27 cellular contexts compared by ENCODE assay signal in the genomic region with DNA sequence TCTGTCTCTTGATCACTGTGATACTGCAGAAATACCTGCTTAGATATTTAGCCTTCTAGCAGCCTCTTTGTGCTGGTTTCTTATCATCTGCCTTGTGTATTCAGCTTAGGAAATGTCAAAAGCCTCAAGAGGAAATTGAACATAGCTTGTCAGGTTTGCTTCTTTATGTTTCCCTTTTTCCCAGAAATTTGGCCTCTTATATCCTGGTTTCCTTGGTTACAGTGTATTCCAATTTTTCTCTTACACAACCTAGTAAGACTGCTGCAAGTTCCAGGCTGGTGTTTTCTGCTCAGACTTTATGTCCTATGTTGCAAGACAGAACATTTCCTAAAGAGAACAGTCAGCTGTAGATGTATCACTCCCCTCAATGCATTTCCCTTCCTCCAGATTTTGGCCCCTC.
"Had no signal": no experiment of that assay in that cellular context is flagged by ENCODE, and none has a peak within 500 bp of the region (broad histone marks: within the 10 kb centered on the region; RNA-seq: fewer than 3 reads in every experiment).

No MANE protein-coding gene starts in this region.

- H3K4me1 Mint-ChIP-seq: activated naive CD4-positive, alpha-beta T cell treated with anti-CD3 and anti-CD28 coated beads, Interleukin-2, amount 10 ng/mL, durations not matched to agents 7 days and 5 days; activated naive CD8-positive, alpha-beta T cell treated with anti-CD3 and anti-CD28 coated beads, Interleukin-2, amount 10 ng/mL, durations not matched to agents 7 days and 5 days; naive B cell; nephron progenitor cell had no signal

- ATAC-seq: gastroesophageal sphincter, left cardiac atrium, left ventricle myocardium superior had no signal

- H3K9me3 Mint-ChIP-seq: activated naive CD4-positive, alpha-beta T cell treated with anti-CD3 and anti-CD28 coated beads, Interleukin-2, amount 10 ng/mL, durations not matched to agents 7 days and 5 days; activated naive CD8-positive, alpha-beta T cell treated with anti-CD3 and anti-CD28 coated beads, Interleukin-2, amount 10 ng/mL, durations not matched to agents 7 days and 5 days; activated T-cell treated with anti-CD3 and anti-CD28 coated beads, Interleukin-2, amount 50 U/mL, for 24 hours; endodermal cell had no signal

- H3K36me3 ChIP-seq: gastroesophageal sphincter, ovary, prostate gland, sigmoid colon, spleen, transverse colon had no signal

- H3K27ac ChIP-seq: epithelial cell of prostate, gastroesophageal sphincter, ovary, prostate gland, sigmoid colon, spleen, testis, transverse colon, VCaP had no signal

- DNase-seq: activated CD4-positive, alpha-beta T cell treated with anti-CD3 and anti-CD28 coated beads for 4 hours; activated CD4-positive, alpha-beta T cell treated with anti-CD3 and anti-CD28 coated beads, Interleukin-2, amount 50 U/mL, for 4 hours; activated CD8-positive, alpha-beta memory T cell treated with anti-CD3 and anti-CD28 coated beads, Interleukin-2, amount 50 U/mL, for 4 hours; activated gamma-delta T cell; activated naive CD4-positive, alpha-beta T cell treated with anti-CD3 and anti-CD28 coated beads, Interleukin-2, amount 10 ng/mL, durations not matched to agents 7 days and 5 days; activated naive CD8-positive, alpha-beta T cell treated with anti-CD3 and anti-CD28 coated beads, Interleukin-2, amount 10 ng/mL, durations not matched to agents 7 days and 5 days; activated T-cell treated with anti-CD3 and anti-CD28 coated beads, Interleukin-2, amount 50 U/mL, for 24 hours; amniotic stem cell; central memory CD4-positive, alpha-beta T cell; endodermal cell; hippocampal formation; left cardiac atrium; left ventricle myocardium superior; naive B cell; nephron progenitor cell; ovary; sigmoid colon; spleen; stimulated activated naive CD4-positive, alpha-beta T cell; T-helper 9 cell; testis; transverse colon had no signal

- H3K4me1 ChIP-seq: gastroesophageal sphincter, prostate gland, sigmoid colon, spleen, testis, transverse colon had no signal

- H3K27ac Mint-ChIP-seq: activated naive CD4-positive, alpha-beta T cell treated with anti-CD3 and anti-CD28 coated beads, Interleukin-2, amount 10 ng/mL, durations not matched to agents 7 days and 5 days; activated naive CD8-positive, alpha-beta T cell treated with anti-CD3 and anti-CD28 coated beads, Interleukin-2, amount 10 ng/mL, durations not matched to agents 7 days and 5 days; activated T-cell treated with anti-CD3 and anti-CD28 coated beads, Interleukin-2, amount 50 U/mL, for 24 hours; endodermal cell; mesothelial cell of epicardium; naive B cell; nephron progenitor cell had no signal

- H3K27me3 ChIP-seq: ovary, sigmoid colon, testis had no signal

- H3K4me3 ChIP-seq: gastroesophageal sphincter, ovary, prostate gland, sigmoid colon, spleen, testis, transverse colon had no signal

- H3K4me3 Mint-ChIP-seq: activated naive CD4-positive, alpha-beta T cell treated with anti-CD3 and anti-CD28 coated beads, Interleukin-2, amount 10 ng/mL, durations not matched to agents 7 days and 5 days; activated naive CD8-positive, alpha-beta T cell treated with anti-CD3 and anti-CD28 coated beads, Interleukin-2, amount 10 ng/mL, durations not matched to agents 7 days and 5 days; activated T-cell treated with anti-CD3 and anti-CD28 coated beads, Interleukin-2, amount 50 U/mL, for 24 hours; endodermal cell; mesothelial cell of epicardium; naive B cell; nephron progenitor cell had no signal

- H3K36me3 Mint-ChIP-seq: activated naive CD4-positive, alpha-beta T cell treated with anti-CD3 and anti-CD28 coated beads, Interleukin-2, amount 10 ng/mL, durations not matched to agents 7 days and 5 days; activated naive CD8-positive, alpha-beta T cell treated with anti-CD3 and anti-CD28 coated beads, Interleukin-2, amount 10 ng/mL, durations not matched to agents 7 days and 5 days; mesothelial cell of epicardium; naive B cell had no signal
